In genomic region chr2:61181382-61182058, GRCh38 we compare ENCODE assay signal across 15 cellular contexts. TPM values are rescaled to one million over a fixed set of nuclear protein-coding genes. Genes with fewer than 3 reads are reported as not detected.
A peak's percentile ranks its signal among the peaks of the same experiment; 100 is the strongest.
DNase-seq lines count a peak whose midpoint lies in the region; ATAC-seq, FAIRE-seq and TF ChIP-seq lines count a peak whose summit lies in the region.
"Had no signal": no experiment of that assay in that cellular context is flagged by ENCODE, and none has a peak within 500 bp of the region (broad histone marks: within the 10 kb centered on the region; RNA-seq: fewer than 3 reads in every experiment).

No MANE protein-coding gene starts in this region.

- 0 out of 2 replicates have a peak, but pooled peaks have one; percentile 24 for TF ChIP-seq CTCF in OCI-LY1 (IDR thresholded peaks at IDR 0.05; ENCODE audit: low read length)
- no peak for TF ChIP-seq CTCF in neural crest cell (conservative IDR thresholded peaks at IDR 0.05)

- ATAC-seq in GM19328 (IDR thresholded peaks at IDR 0.05; ENCODE audit: unreplicated experiment) (no peak), HG02763 (IDR thresholded peaks at IDR 0.05; ENCODE audit: unreplicated experiment) (no peak)
- ATAC-seq: heart left ventricle had no signal

- peak overlapping the region; percentile 74 for H3K4me2 ChIP-seq in OCI-LY1 (ENCODE audit: low read length)
- H3K4me2 ChIP-seq: KMS-11 had no signal

- peaks cover 0 to 81% (median 15%) of the 10 kb centered on the region in 3 donors for H3K36me3 Mint-ChIP-seq in CD8-positive, alpha-beta memory T cell
- H3K36me3 Mint-ChIP-seq in dendritic cell treated with granulocyte-macrophage colony-stimulating factor and Interleukin-4, amounts not matched to agents 40 ng/mL and 50 ng/mL, for 4 days (ENCODE audit: low read depth): peaks cover 86% of the 10 kb centered on the region
- peaks cover 35% of the 10 kb centered on the region for H3K36me3 Mint-ChIP-seq in neural crest cell (ENCODE audit: low read depth)

- POLR2A ChIA-PET in CD8-positive, alpha-beta memory T cell (lab: Charles Lee): no interaction called here

- H3F3A ChIP-seq in OCI-LY1 (ENCODE audit: insufficient read depth, low read length): no peaks in the 10 kb centered on the region

- H3K9ac ChIP-seq in OCI-LY1 (ENCODE audit: low read length): peak overlapping the region; percentile 25; the same call in 1 of the 2 replicates
- H3K9ac ChIP-seq: KMS-11 had no signal

- no peak overlapping the region for H2AFZ ChIP-seq in OCI-LY1 (ENCODE audit: low read length)

- no peaks in the 10 kb centered on the region for H3K79me2 ChIP-seq in OCI-LY1 (ENCODE audit: insufficient read depth, low read length)

- H3K27me3 ChIP-seq in CD8-positive, alpha-beta memory T cell (ENCODE audit: insufficient read depth, low read length, poor library complexity, severe bottlenecking): no peaks in the 10 kb centered on the region
- H3K27me3 ChIP-seq in OCI-LY1 (ENCODE audit: insufficient read depth, low read length): no peaks in the 10 kb centered on the region
- H3K27me3 ChIP-seq: heart left ventricle had no signal

- intact Hi-C loops in dendritic cell treated with granulocyte-macrophage colony-stimulating factor and Interleukin-4, amounts not matched to agents 40 ng/mL and 50 ng/mL, for 4 days (cut with micrococcal nuclease): no loop called here

- H3K27ac Mint-ChIP-seq in CD8-positive, alpha-beta memory T cell: peak overlapping the region; percentile 48 to 99 (median 78)
- H3K27ac Mint-ChIP-seq in dendritic cell treated with granulocyte-macrophage colony-stimulating factor and Interleukin-4, amounts not matched to agents 40 ng/mL and 50 ng/mL, for 4 days: peak overlapping the region; percentile 16
- H3K27ac Mint-ChIP-seq in neural crest cell (ENCODE audit: unreplicated experiment): peak overlapping the region; percentile 29

- peaks cover 64 to 76% (median 74%) of the 10 kb centered on the region in 3 donors for H3K4me1 Mint-ChIP-seq in CD8-positive, alpha-beta memory T cell
- peaks cover 49% of the 10 kb centered on the region for H3K4me1 Mint-ChIP-seq in dendritic cell treated with granulocyte-macrophage colony-stimulating factor and Interleukin-4, amounts not matched to agents 40 ng/mL and 50 ng/mL, for 4 days (ENCODE audit: low read depth)
- peaks cover 59% of the 10 kb centered on the region for H3K4me1 Mint-ChIP-seq in neural crest cell

- no peak overlapping the region for H3K27ac ChIP-seq in CD8-positive, alpha-beta memory T cell (ENCODE audit: low read depth, low read length)
- H3K27ac ChIP-seq in OCI-LY1 (ENCODE audit: low read depth, low read length, poor library complexity, severe bottlenecking): peak overlapping the region; percentile 28
- H3K27ac ChIP-seq: KMS-11 had no signal

- peaks cover 50% of the 10 kb centered on the region for H3K4me1 ChIP-seq in CD8-positive, alpha-beta memory T cell (ENCODE audit: insufficient read depth, low read length)
- peaks cover 42% of the 10 kb centered on the region for H3K4me1 ChIP-seq in OCI-LY1 (ENCODE audit: insufficient read depth, low read length, severe bottlenecking)

- no peak for DNase-seq in CD8-positive, alpha-beta memory T cell
- DNase-seq in neural crest cell (ENCODE audit: low read depth, low spot score) (no peak), RCC 7860 (ENCODE audit: low spot score) (no peak), NCI-H2029 (lab: John Stamatoyannopoulos, UW) (no peak)
- DNase-seq: activated CD4-positive, alpha-beta T cell treated with anti-CD3 and anti-CD28 coated beads, Interleukin-2, amount 50 U/mL, for 1 hour; midbrain; NCI-H446; Right ventricle myocardium superior; stimulated activated CD4-positive, alpha-beta T cell treated with anti-CD3 and anti-CD28 coated beads, Interleukin-12 subunit alpha, Interleukin-12 subunit beta, amount 100 ng/mL, for 4 hours had no signal

- H4K20me1 ChIP-seq in OCI-LY1 (ENCODE audit: insufficient read depth, low read length): no peaks in the 10 kb centered on the region

- H3K9me3 Mint-ChIP-seq in CD8-positive, alpha-beta memory T cell: no peaks in the 10 kb centered on the region
- no peaks in the 10 kb centered on the region for H3K9me3 Mint-ChIP-seq in dendritic cell treated with granulocyte-macrophage colony-stimulating factor and Interleukin-4, amounts not matched to agents 40 ng/mL and 50 ng/mL, for 4 days
- H3K9me3 Mint-ChIP-seq in neural crest cell: peaks cover 4% of the 10 kb centered on the region

- H3K27me3 Mint-ChIP-seq in CD8-positive, alpha-beta memory T cell: no peaks in the 10 kb centered on the region
- H3K27me3 Mint-ChIP-seq in dendritic cell treated with granulocyte-macrophage colony-stimulating factor and Interleukin-4, amounts not matched to agents 40 ng/mL and 50 ng/mL, for 4 days: no peaks in the 10 kb centered on the region
- peaks cover under 1% of the 10 kb centered on the region for H3K27me3 Mint-ChIP-seq in neural crest cell (ENCODE audit: low read depth)

- no peaks in the 10 kb centered on the region for H3K9me3 ChIP-seq in CD8-positive, alpha-beta memory T cell (ENCODE audit: low read length)
- H3K9me3 ChIP-seq in OCI-LY1 (ENCODE audit: low read length): no peaks in the 10 kb centered on the region
- H3K9me3 ChIP-seq: heart left ventricle had no signal

- H3K4me3 ChIP-seq in CD8-positive, alpha-beta memory T cell (ENCODE audit: low read length): no peak overlapping the region
- H3K4me3 ChIP-seq in OCI-LY1 (ENCODE audit: low read depth, low read length, poor library complexity, severe bottlenecking): peak overlapping the region; percentile 27

- CTCF ChIA-PET in CD8-positive, alpha-beta memory T cell (lab: Charles Lee): interaction anchor here (1.3 kb wide), 1 partner anchor 15 kb away, joined by 3 read pairs; no protein-coding TSS in a partner anchor

- peaks cover 34% of the 10 kb centered on the region for H3K36me3 ChIP-seq in CD8-positive, alpha-beta memory T cell (ENCODE audit: insufficient read depth, low read length)
- peaks cover 72% of the 10 kb centered on the region for H3K36me3 ChIP-seq in OCI-LY1 (ENCODE audit: insufficient read depth, low read length)

- no peak for FAIRE-seq in RCC 7860 (lab: Jason Lieb, UNC)

- H3K9me2 ChIP-seq in OCI-LY1 (ENCODE audit: low read depth, low read length): no peaks in the 10 kb centered on the region

- peak overlapping the region in 6 of 7 donors; percentile 4 to 95 (median 27) for H3K4me3 Mint-ChIP-seq in CD8-positive, alpha-beta memory T cell
- H3K4me3 Mint-ChIP-seq in dendritic cell treated with granulocyte-macrophage colony-stimulating factor and Interleukin-4, amounts not matched to agents 40 ng/mL and 50 ng/mL, for 4 days: no peak overlapping the region
- peak overlapping the region; percentile 81 for H3K4me3 Mint-ChIP-seq in neural crest cell

RNA-seq across cellular contexts. Expression of gene C2orf74, which starts 19.5 kb away (rescaled TPM):
- 10 to 100 TPM; 12.5 to 14.1 TPM for total RNA-seq in CD8-positive, alpha-beta memory T cell
- polyA plus RNA-seq in CD8-positive, alpha-beta memory T cell: 46.6 TPM
- 9.0 and 10.0 TPM in 2 replicates for total RNA-seq in neural crest cell

Comparison
In these comparisons a context has a peak if more than half of its experiments do, and no peak if none do; other contexts are left out.
1. H3K27ac Mint-ChIP-seq: peak in every context shown above with its lines; median percentile 78 in CD8-positive, alpha-beta memory T cell; 29 in neural crest cell; 16 in dendritic cell treated with granulocyte-macrophage colony-stimulating factor and Interleukin-4, amounts not matched to agents 40 ng/mL and 50 ng/mL, for 4 days.